In genomic region chr11:581342-581741, GRCh38 we compare ENCODE assay signal across 2 cellular contexts.
TF ChIP-seq lines count a peak whose summit lies in the region.

No MANE protein-coding gene starts in this region.

TF ChIP-seq in WTC11, 78 proteins besides CTCF, POLR2A, EP300 and RAD21 (continued from another document):
- TF ChIP-seq, protein P1, sequence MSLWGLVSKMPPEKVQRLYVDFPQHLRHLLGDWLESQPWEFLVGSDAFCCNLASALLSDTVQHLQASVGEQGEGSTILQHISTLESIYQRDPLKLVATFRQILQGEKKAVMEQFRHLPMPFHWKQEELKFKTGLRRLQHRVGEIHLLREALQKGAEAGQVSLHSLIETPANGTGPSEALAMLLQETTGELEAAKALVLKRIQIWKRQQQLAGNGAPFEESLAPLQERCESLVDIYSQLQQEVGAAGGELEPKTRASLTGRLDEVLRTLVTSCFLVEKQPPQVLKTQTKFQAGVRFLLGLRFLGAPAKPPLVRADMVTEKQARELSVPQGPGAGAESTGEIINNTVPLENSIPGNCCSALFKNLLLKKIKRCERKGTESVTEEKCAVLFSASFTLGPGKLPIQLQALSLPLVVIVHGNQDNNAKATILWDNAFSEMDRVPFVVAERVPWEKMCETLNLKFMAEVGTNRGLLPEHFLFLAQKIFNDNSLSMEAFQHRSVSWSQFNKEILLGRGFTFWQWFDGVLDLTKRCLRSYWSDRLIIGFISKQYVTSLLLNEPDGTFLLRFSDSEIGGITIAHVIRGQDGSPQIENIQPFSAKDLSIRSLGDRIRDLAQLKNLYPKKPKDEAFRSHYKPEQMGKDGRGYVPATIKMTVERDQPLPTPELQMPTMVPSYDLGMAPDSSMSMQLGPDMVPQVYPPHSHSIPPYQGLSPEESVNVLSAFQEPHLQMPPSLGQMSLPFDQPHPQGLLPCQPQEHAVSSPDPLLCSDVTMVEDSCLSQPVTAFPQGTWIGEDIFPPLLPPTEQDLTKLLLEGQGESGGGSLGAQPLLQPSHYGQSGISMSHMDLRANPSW (CRISPR knock-in tag; conservative IDR thresholded peaks at IDR 0.05; ENCODE audit: low read depth) = no peak
- TF ChIP-seq CBFB (CRISPR knock-in tag; IDR thresholded peaks at IDR 0.05; ENCODE audit: low read depth) = no peak
- TF ChIP-seq ATF1 (CRISPR knock-in tag; IDR thresholded peaks at IDR 0.05) = no peak
- TF ChIP-seq TCF7 (CRISPR knock-in tag; IDR thresholded peaks at IDR 0.05; ENCODE audit: low read depth) = no peak
- TF ChIP-seq IRF1 (CRISPR knock-in tag; IDR thresholded peaks at IDR 0.05) = no peak
- TF ChIP-seq USF1 (CRISPR knock-in tag; IDR thresholded peaks at IDR 0.05) = no peak

TF ChIP-seq in SK-N-SH treated with all-trans-retinoic acid at 6 μM for 48 hours, 23 proteins besides CTCF, POLR2A, EP300 and RAD21 (continued from another document):
- TF ChIP-seq CREB5 (CRISPR knock-in tag; IDR thresholded peaks at IDR 0.05; ENCODE audit: low read depth) (no peak), GLIS3 (CRISPR knock-in tag; IDR thresholded peaks at IDR 0.05) (no peak), ZNF8 (CRISPR knock-in tag; IDR thresholded peaks at IDR 0.05) (no peak), SNAI2 (CRISPR knock-in tag; IDR thresholded peaks at IDR 0.05) (no peak)
TF ChIP-seq in SK-N-SH treated with all-trans-retinoic acid at 6 μM for 48 hours: peak in this region for 0.
